ENCODE assay signal across 28 cellular contexts in genomic region chr7:151118108-151119054, GRCh38. TPM values are rescaled to one million over a fixed set of nuclear protein-coding genes. Genes with fewer than 3 reads are reported as not detected.
DNase-seq lines count a peak whose midpoint lies in the region; ATAC-seq and TF ChIP-seq lines count a peak whose summit lies in the region.
"Had no signal": no experiment of that assay in that cellular context is flagged by ENCODE, and none has a peak within 500 bp of the region (broad histone marks: within the 10 kb centered on the region; RNA-seq: fewer than 3 reads in every experiment).

No MANE protein-coding gene starts in this region.

- peaks cover 21% of the 10 kb centered on the region for H3K4me1 Mint-ChIP-seq in activated naive CD4-positive, alpha-beta T cell treated with anti-CD3 and anti-CD28 coated beads, Interleukin-2, amount 10 ng/mL, durations not matched to agents 7 days and 5 days
- H3K4me1 Mint-ChIP-seq in T-cell: peaks cover 17 to 26% (median 17%) of the 10 kb centered on the region in 3 donors
- peaks cover 8 to 17% of the 10 kb centered on the region in 2 donors for H3K4me1 Mint-ChIP-seq in effector memory CD8-positive, alpha-beta T cell (ENCODE audit: low read depth in 2 of 2)

- no peak for DNase-seq in activated naive CD4-positive, alpha-beta T cell treated with anti-CD3 and anti-CD28 coated beads, Interleukin-2, amount 10 ng/mL, durations not matched to agents 7 days and 5 days
- no peak for DNase-seq in activated naive CD4-positive, alpha-beta T cell treated with anti-CD3 and anti-CD28 coated beads, Interleukin-2, amount 50 U/mL, for 16 hours
- no peak for DNase-seq in T-cell
- no peak for DNase-seq in effector memory CD8-positive, alpha-beta T cell
- DNase-seq in gastrocnemius medialis: no peak
- DNase-seq in GM19238 (ENCODE audit: insufficient read length, low spot score): no peak
- DNase-seq: activated CD8-positive, alpha-beta memory T cell treated with anti-CD3 and anti-CD28 coated beads, Interleukin-2, amount 10 ng/mL, durations not matched to agents 7 days and 5 days; amniotic stem cell; H9; hippocampal formation; NCI-H1436 treated with DMSO at 0.1 percent for 48 hours; NCI-H345; NCI-H69; nephron progenitor cell; small intestine; SW 1271 had no signal

- H3K27ac Mint-ChIP-seq in activated naive CD4-positive, alpha-beta T cell treated with anti-CD3 and anti-CD28 coated beads, Interleukin-2, amount 10 ng/mL, durations not matched to agents 7 days and 5 days: peak overlapping the region; percentile 81
- peak overlapping the region; percentile 44 to 94 for H3K27ac Mint-ChIP-seq in T-cell
- H3K27ac Mint-ChIP-seq in effector memory CD8-positive, alpha-beta T cell: peak overlapping the region; percentile 80 to 91
- H3K27ac Mint-ChIP-seq: activated T-cell treated with anti-CD3 and anti-CD28 coated beads, Interleukin-2, amount 50 U/mL, for 72 hours; H9; nephron progenitor cell had no signal

- H3K36me3 ChIP-seq in gastrocnemius medialis: peaks cover 0 to 37% of the 10 kb centered on the region in 2 donors

- TF ChIP-seq CTCF in gastrocnemius medialis (IDR thresholded peaks at IDR 0.05 in 4 of 5, conservative IDR thresholded peaks at IDR 0.05 in 1 of 5): no peak

- no peak overlapping the region for H3K4me3 Mint-ChIP-seq in activated naive CD4-positive, alpha-beta T cell treated with anti-CD3 and anti-CD28 coated beads, Interleukin-2, amount 10 ng/mL, durations not matched to agents 7 days and 5 days
- H3K4me3 Mint-ChIP-seq in T-cell: peak overlapping the region in 1 of 3 donors; percentile 27
- peak overlapping the region in 1 of 2 donors; percentile 53 for H3K4me3 Mint-ChIP-seq in effector memory CD8-positive, alpha-beta T cell
- H3K4me3 Mint-ChIP-seq: H9, WTC11 had no signal

- H3K9me3 ChIP-seq in gastrocnemius medialis: no peaks in the 10 kb centered on the region
- H3K9me3 ChIP-seq: lower lobe of right lung, pancreas, suprapubic skin, upper lobe of left lung had no signal

- H3K27me3 Mint-ChIP-seq in activated naive CD4-positive, alpha-beta T cell treated with anti-CD3 and anti-CD28 coated beads, Interleukin-2, amount 10 ng/mL, durations not matched to agents 7 days and 5 days: peaks cover 36% of the 10 kb centered on the region
- H3K27me3 Mint-ChIP-seq in T-cell: peaks cover 0 to 6% of the 10 kb centered on the region in 2 donors
- H3K27me3 Mint-ChIP-seq in effector memory CD8-positive, alpha-beta T cell: no peaks in the 10 kb centered on the region

- no peak overlapping the region for H3K27ac ChIP-seq in gastrocnemius medialis
- H3K27ac ChIP-seq: C4-2B, lower lobe of right lung, pancreas, suprapubic skin had no signal

- H3K4me1 ChIP-seq in gastrocnemius medialis: peaks cover 0 to 4% of the 10 kb centered on the region in 2 donors

- no peaks in the 10 kb centered on the region for H3K36me3 Mint-ChIP-seq in activated naive CD4-positive, alpha-beta T cell treated with anti-CD3 and anti-CD28 coated beads, Interleukin-2, amount 10 ng/mL, durations not matched to agents 7 days and 5 days
- peaks cover 29% of the 10 kb centered on the region for H3K36me3 Mint-ChIP-seq in T-cell
- peaks cover 18% of the 10 kb centered on the region for H3K36me3 Mint-ChIP-seq in effector memory CD8-positive, alpha-beta T cell (ENCODE audit: insufficient read depth)
- H3K36me3 Mint-ChIP-seq: activated CD8-positive, alpha-beta memory T cell treated with anti-CD3 and anti-CD28 coated beads, Interleukin-2, amount 10 ng/mL, durations not matched to agents 7 days and 5 days had no signal

- H3K9me3 Mint-ChIP-seq in activated naive CD4-positive, alpha-beta T cell treated with anti-CD3 and anti-CD28 coated beads, Interleukin-2, amount 10 ng/mL, durations not matched to agents 7 days and 5 days: no peaks in the 10 kb centered on the region
- H3K9me3 Mint-ChIP-seq in T-cell: no peaks in the 10 kb centered on the region
- no peaks in the 10 kb centered on the region for H3K9me3 Mint-ChIP-seq in effector memory CD8-positive, alpha-beta T cell
- H3K9me3 Mint-ChIP-seq: activated T-cell treated with anti-CD3 and anti-CD28 coated beads, Interleukin-2, amount 50 U/mL, for 72 hours; H9; nephron progenitor cell; WTC11 had no signal

- no peak overlapping the region for H3K4me3 ChIP-seq in gastrocnemius medialis
- H3K4me3 ChIP-seq: lower lobe of right lung, pancreas had no signal

- no peak for ATAC-seq in T-cell (replicated peaks in 1 of 4)
- no peak for ATAC-seq in effector memory CD8-positive, alpha-beta T cell (replicated peaks)
- ATAC-seq in GM21717 (IDR thresholded peaks at IDR 0.05; ENCODE audit: unreplicated experiment): no peak
- no peak for ATAC-seq in gastrocnemius medialis
- no peak for ATAC-seq in GM18517 (IDR thresholded peaks at IDR 0.05; ENCODE audit: unreplicated experiment)
- ATAC-seq: activated CD8-positive, alpha-beta memory T cell treated with anti-CD3 and anti-CD28 coated beads, Interleukin-2, amount 10 ng/mL, durations not matched to agents 7 days and 5 days; lower lobe of right lung; pancreas; WTC11 had no signal

- POLR2A ChIA-PET in T-cell (lab: Charles Lee): no interaction called here

- CTCF ChIA-PET in activated naive CD4-positive, alpha-beta T cell treated with anti-CD3 and anti-CD28 coated beads, Interleukin-2, amount 10 ng/mL, durations not matched to agents 7 days and 5 days (lab: Charles Lee): interaction anchor here (1.4 to 1.7 kb wide), 2 partner anchors 8 to 48 kb away, joined by 3 to 5 read pairs; no protein-coding TSS in a partner anchor
- CTCF ChIA-PET in T-cell (lab: Charles Lee): interaction anchor here in 1 of 2 donors (1.1 kb wide), 1 partner anchor 109 kb away, joined by 3 read pairs; the partner anchor contains the start of gene ABCF2

- H3K27me3 ChIP-seq in gastrocnemius medialis: no peaks in the 10 kb centered on the region
- H3K27me3 ChIP-seq: pancreas, suprapubic skin, upper lobe of left lung had no signal

- intact Hi-C loops in gastrocnemius medialis (cut with DNase I; ENCODE audit: low total_unique reads): no loop called here

- no peak for TF ChIP-seq POLR2A in gastrocnemius medialis (IDR thresholded peaks at IDR 0.05)

- in situ Hi-C loops in gastrocnemius medialis (cut with MboI; ENCODE audit: low sequenced_read_pairs in 4 of 4): no loop called here

RNA-seq across cellular contexts. Expression of gene AGAP3, which starts 32.1 kb away (rescaled TPM):
- total RNA-seq in T-cell: 10 to 100 TPM; 28.2 to 67.3 (median 50.9) TPM
- total RNA-seq in gastrocnemius medialis: 10 to 100 TPM; 31.1 to 65.3 (median 36.3) TPM

RNA-seq across cellular contexts. Expression of gene TMUB1, which starts 35.1 kb away (rescaled TPM):
- total RNA-seq in T-cell: 10 to 100 TPM; 44.0 to 67.0 (median 56.5) TPM
- total RNA-seq in gastrocnemius medialis: 100 to 1,000 TPM in 2 of 4 donors, 10 to 100 TPM in 2; 55.5 to 137 (median 97.4) TPM

RNA-seq across cellular contexts. Expression of gene FASTK, which starts 37.8 kb away (rescaled TPM):
- total RNA-seq in T-cell (100 to 1,000 TPM in 4 of 5 donors, 10 to 100 TPM in 1; 98.8 to 157 (median 151) TPM), gastrocnemius medialis (100 to 1,000 TPM; 108 to 181 (median 141) TPM)

RNA-seq across cellular contexts. Expression of gene GBX1, which starts 49.1 kb away (rescaled TPM):
- not detected for total RNA-seq in T-cell
- total RNA-seq in gastrocnemius medialis: under 1 TPM in 1 of 4 donors, not detected in 3; 0.58 TPM
- total RNA-seq: activated CD8-positive, alpha-beta memory T cell treated with anti-CD3 and anti-CD28 coated beads, Interleukin-2, amount 10 ng/mL, durations not matched to agents 7 days and 5 days; activated T-cell treated with anti-CD3 and anti-CD28 coated beads, Interleukin-2, amount 50 U/mL, for 72 hours; chondrocyte; H9; LHCN-M2; lower lobe of right lung; mononuclear cell; pancreas; suprapubic skin; upper lobe of left lung; WTC11 had no signal

RNA-seq across cellular contexts. Expression of gene SLC4A2, which starts 59.0 kb away (rescaled TPM):
- total RNA-seq in T-cell: 10 to 100 TPM; 52.0 to 91.5 (median 74.4) TPM
- 10 to 100 TPM; 27.5 to 39.6 (median 33.0) TPM for total RNA-seq in gastrocnemius medialis
